27 cellular contexts compared by ENCODE assay signal in the genomic region with DNA sequence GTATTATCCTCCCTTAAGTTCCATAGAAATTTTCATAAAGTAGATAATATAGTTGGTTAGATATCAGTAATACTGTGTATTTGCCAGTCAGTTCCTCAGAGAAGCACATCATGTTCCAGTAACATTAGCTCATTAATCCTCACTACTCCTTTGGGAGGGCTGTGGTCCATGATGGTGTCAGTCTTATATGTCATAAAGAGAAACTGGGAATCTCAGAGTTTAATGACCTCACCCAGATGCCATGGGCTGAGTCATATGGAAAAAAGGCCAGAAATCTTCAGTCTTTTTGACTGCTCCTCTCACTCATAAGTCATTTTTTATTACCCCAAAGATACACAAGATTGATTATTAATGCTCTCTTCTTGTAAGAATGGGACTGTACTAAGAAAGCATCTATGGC.
DNase-seq lines count a peak whose midpoint lies in the region; ATAC-seq, FAIRE-seq and TF ChIP-seq lines count a peak whose summit lies in the region.
"Had no signal": no experiment of that assay in that cellular context is flagged by ENCODE, and none has a peak within 500 bp of the region (broad histone marks: within the 10 kb centered on the region; RNA-seq: fewer than 3 reads in every experiment).

No MANE protein-coding gene starts in this region.

- H3K4me1 ChIP-seq in GM12878 (ENCODE audit: control insufficient read depth, insufficient read depth, low read length), result no peaks in the 10 kb centered on the region
- H3K4me1 ChIP-seq: tibial artery had no signal

- H4K20me1 ChIP-seq in GM12878 (ENCODE audit: control insufficient read depth, insufficient read depth), result no peaks in the 10 kb centered on the region

- H3K9me3 ChIP-seq in GM12878 (replicated peaks; ENCODE audit: control insufficient read depth, insufficient read depth, low read length), result no peaks in the 10 kb centered on the region
- H3K9me3 ChIP-seq: tibial artery had no signal

- ATAC-seq in GM12878 (peak; percentile 34), HG03460 (IDR thresholded peaks at IDR 0.05; ENCODE audit: unreplicated experiment) (no peak)
- ATAC-seq: activated CD8-positive, alpha-beta memory T cell treated with anti-CD3 and anti-CD28 coated beads, Interleukin-2, amount 10 ng/mL, durations not matched to agents 7 days and 5 days had no signal

- SMC1A ChIA-PET in GM12878 (lab: Charles Lee; ENCODE audit: uncharacterized antibody, unreplicated experiment), result no interaction called here

- H3K36me3 ChIP-seq in GM12878 (ENCODE audit: control insufficient read depth in 2 of 2, insufficient read depth in 2 of 2, low read length in 1 of 2), result no peaks in the 10 kb centered on the region
- H3K36me3 ChIP-seq: tibial artery had no signal

- no peak overlapping the region for H2AFZ ChIP-seq in GM12878 (ENCODE audit: control insufficient read depth, low read depth, low read length)

- no peak overlapping the region for H3K4me3 ChIP-seq in GM12878
- H3K4me3 ChIP-seq: tibial artery had no signal

- no peak for TF ChIP-seq POLR2A in GM12878 (IDR thresholded peaks at IDR 0.05; ENCODE audit: low read depth, low read length)

- H3K27me3 Mint-ChIP-seq in activated naive CD8-positive, alpha-beta T cell treated with anti-CD3 and anti-CD28 coated beads for 36 hours, result peaks cover 2% of the 10 kb centered on the region
- no peaks in the 10 kb centered on the region for H3K27me3 Mint-ChIP-seq in activated T-cell treated with anti-CD3 and anti-CD28 coated beads, Interleukin-2, amount 50 U/mL, for 24 hours
- H3K27me3 Mint-ChIP-seq: activated CD8-positive, alpha-beta memory T cell treated with anti-CD3 and anti-CD28 coated beads, Interleukin-2, amount 10 ng/mL, durations not matched to agents 7 days and 5 days; activated naive CD8-positive, alpha-beta T cell treated with anti-CD3 and anti-CD28 coated beads, Interleukin-2, amount 10 ng/mL, durations not matched to agents 7 days and 5 days; dendritic cell treated with granulocyte-macrophage colony-stimulating factor and Interleukin-4, amounts not matched to agents 40 ng/mL and 50 ng/mL, for 4 days; IgD-negative memory B cell had no signal

- DNase-seq in HT1080 (ENCODE audit: low read depth) (peak; percentile 57), GM12878 (ENCODE audit: low read depth, low spot score) (no peak), iris pigment epithelial cell (ENCODE audit: low read depth) (peak; percentile 11), anterior cingulate cortex (lab: John Stamatoyannopoulos, UW) (no peak)
- no peak for DNase-seq in activated naive CD8-positive, alpha-beta T cell treated with anti-CD3 and anti-CD28 coated beads for 36 hours
- no peak for DNase-seq in activated T-cell treated with anti-CD3 and anti-CD28 coated beads, Interleukin-2, amount 50 U/mL, for 24 hours
- DNase-seq: activated CD4-positive, alpha-beta T cell treated with anti-CD3 and anti-CD28 coated beads for 48 hours; activated CD8-positive, alpha-beta memory T cell treated with anti-CD3 and anti-CD28 coated beads, Interleukin-2, amount 10 ng/mL, durations not matched to agents 7 days and 5 days; activated naive CD8-positive, alpha-beta T cell treated with anti-CD3 and anti-CD28 coated beads, Interleukin-2, amount 10 ng/mL, durations not matched to agents 7 days and 5 days; HFFc6; midbrain; MM.1S; NCI-H146; NCI-H2171; NCI-H526 treated with DMSO at 0.1 percent for 48 hours; nephron progenitor cell; posterior cingulate gyrus; Right ventricle myocardium superior; stimulated activated CD4-positive, alpha-beta T cell treated with anti-CD3 and anti-CD28 coated beads, Interleukin-2, amount 100 ng/mL, for 24 hours; stimulated activated naive CD4-positive, alpha-beta T cell treated with Interleukin-2 at 50 U/mL for 16 hours; SW 1271; tibial artery had no signal

- no peaks in the 10 kb centered on the region for H3K27me3 ChIP-seq in GM12878 (replicated peaks in 1 of 2; ENCODE audit: control insufficient read depth in 2 of 2, insufficient read depth in 2 of 2, low read length in 1 of 2)
- H3K27me3 ChIP-seq: tibial artery had no signal

- RAD21 ChIA-PET in GM12878 (lab: Charles Lee; ENCODE audit: unreplicated experiment), result no interaction called here

- POLR2A ChIA-PET in GM12878 (lab: Charles Lee), result no interaction called here

- H3K9ac ChIP-seq in GM12878 (ENCODE audit: control insufficient read depth, insufficient read depth, low read length), result no peak overlapping the region

- TF ChIP-seq RAD21 in GM12878 (IDR thresholded peaks at IDR 0.05; ENCODE audit: insufficient read depth, low read depth, low read length), result no peak

- H3K27ac ChIP-seq in GM12878 (ENCODE audit: control insufficient read depth, insufficient read depth), result no peak overlapping the region
- H3K27ac ChIP-seq: tibial artery had no signal

- H3K36me3 Mint-ChIP-seq in activated naive CD8-positive, alpha-beta T cell treated with anti-CD3 and anti-CD28 coated beads for 36 hours, result no peaks in the 10 kb centered on the region
- H3K36me3 Mint-ChIP-seq in activated T-cell treated with anti-CD3 and anti-CD28 coated beads, Interleukin-2, amount 50 U/mL, for 24 hours (ENCODE audit: low read depth), result no peaks in the 10 kb centered on the region
- H3K36me3 Mint-ChIP-seq: activated CD8-positive, alpha-beta memory T cell treated with anti-CD3 and anti-CD28 coated beads, Interleukin-2, amount 10 ng/mL, durations not matched to agents 7 days and 5 days; activated naive CD8-positive, alpha-beta T cell treated with anti-CD3 and anti-CD28 coated beads, Interleukin-2, amount 10 ng/mL, durations not matched to agents 7 days and 5 days; IgD-negative memory B cell had no signal

- H3K9me3 Mint-ChIP-seq in activated naive CD8-positive, alpha-beta T cell treated with anti-CD3 and anti-CD28 coated beads for 36 hours, result no peaks in the 10 kb centered on the region
- no peaks in the 10 kb centered on the region for H3K9me3 Mint-ChIP-seq in activated T-cell treated with anti-CD3 and anti-CD28 coated beads, Interleukin-2, amount 50 U/mL, for 24 hours
- H3K9me3 Mint-ChIP-seq: activated naive CD8-positive, alpha-beta T cell treated with anti-CD3 and anti-CD28 coated beads, Interleukin-2, amount 10 ng/mL, durations not matched to agents 7 days and 5 days; activated T-helper 2 cell treated with anti-CD3 and anti-CD28 coated beads, Interferon-gamma antibody, Interleukin-2, Interleukin-4, amounts not matched to agents 10 μg/mL and 5 μg/mL and 100 μg/mL, durations not matched to agents 14 hours and 24 hours and 36 hours; dendritic cell treated with granulocyte-macrophage colony-stimulating factor and Interleukin-4, amounts not matched to agents 40 ng/mL and 50 ng/mL, for 4 days; IgD-negative memory B cell; nephron progenitor cell had no signal

- no peaks in the 10 kb centered on the region for H3K79me2 ChIP-seq in GM12878 (ENCODE audit: control insufficient read depth, insufficient read depth, low read length)

- in situ Hi-C loops in GM12878 (cut with MboI), result no loop called here

- no peak for TF ChIP-seq CTCF in GM12878 (IDR thresholded peaks at IDR 0.05 in 2 of 3, conservative IDR thresholded peaks at IDR 0.05 in 1 of 3; ENCODE audit: control insufficient read depth in 2 of 3, extremely low read depth in 1 of 3, insufficient read depth in 1 of 3, low read depth in 3 of 3, low read length in 3 of 3)

- no peak for TF ChIP-seq EP300 in GM12878 (IDR thresholded peaks at IDR 0.05; ENCODE audit: borderline replicate concordance in 1 of 2, control insufficient read depth in 1 of 2, low read depth in 2 of 2, low read length in 2 of 2)

- no peak overlapping the region for H3K4me3 Mint-ChIP-seq in activated naive CD8-positive, alpha-beta T cell treated with anti-CD3 and anti-CD28 coated beads for 36 hours
- H3K4me3 Mint-ChIP-seq in activated T-cell treated with anti-CD3 and anti-CD28 coated beads, Interleukin-2, amount 50 U/mL, for 24 hours, result no peak overlapping the region
- H3K4me3 Mint-ChIP-seq: activated CD8-positive, alpha-beta memory T cell treated with anti-CD3 and anti-CD28 coated beads, Interleukin-2, amount 10 ng/mL, durations not matched to agents 7 days and 5 days; activated naive CD8-positive, alpha-beta T cell treated with anti-CD3 and anti-CD28 coated beads, Interleukin-2, amount 10 ng/mL, durations not matched to agents 7 days and 5 days; B cell; dendritic cell treated with granulocyte-macrophage colony-stimulating factor and Interleukin-4, amounts not matched to agents 40 ng/mL and 50 ng/mL, for 4 days; HFFc6; IgD-negative memory B cell; nephron progenitor cell had no signal

- BruUV-seq in GM12878 (replicated peaks; lab: Mats Ljungman, UMichigan), result no TSS peak

- H3K4me1 Mint-ChIP-seq in activated naive CD8-positive, alpha-beta T cell treated with anti-CD3 and anti-CD28 coated beads for 36 hours, result no peaks in the 10 kb centered on the region
- H3K4me1 Mint-ChIP-seq in activated T-cell treated with anti-CD3 and anti-CD28 coated beads, Interleukin-2, amount 50 U/mL, for 24 hours (ENCODE audit: low read depth), result no peaks in the 10 kb centered on the region
- H3K4me1 Mint-ChIP-seq: activated CD8-positive, alpha-beta memory T cell treated with anti-CD3 and anti-CD28 coated beads, Interleukin-2, amount 10 ng/mL, durations not matched to agents 7 days and 5 days; activated naive CD8-positive, alpha-beta T cell treated with anti-CD3 and anti-CD28 coated beads, Interleukin-2, amount 10 ng/mL, durations not matched to agents 7 days and 5 days; B cell; IgD-negative memory B cell; nephron progenitor cell had no signal

- no peak overlapping the region for H3K4me2 ChIP-seq in GM12878 (ENCODE audit: control insufficient read depth, insufficient read depth)

- CTCF ChIA-PET in GM12878 (lab: Yijun Ruan, JAX), result no interaction called here

- H3K27ac Mint-ChIP-seq in activated naive CD8-positive, alpha-beta T cell treated with anti-CD3 and anti-CD28 coated beads for 36 hours, result no peak overlapping the region
- no peak overlapping the region for H3K27ac Mint-ChIP-seq in activated T-cell treated with anti-CD3 and anti-CD28 coated beads, Interleukin-2, amount 50 U/mL, for 24 hours
- H3K27ac Mint-ChIP-seq: activated CD8-positive, alpha-beta memory T cell treated with anti-CD3 and anti-CD28 coated beads, Interleukin-2, amount 10 ng/mL, durations not matched to agents 7 days and 5 days; activated naive CD8-positive, alpha-beta T cell treated with anti-CD3 and anti-CD28 coated beads, Interleukin-2, amount 10 ng/mL, durations not matched to agents 7 days and 5 days; activated T-helper 2 cell treated with anti-CD3 and anti-CD28 coated beads, Interferon-gamma antibody, Interleukin-2, Interleukin-4, amounts not matched to agents 10 μg/mL and 5 μg/mL and 100 μg/mL, durations not matched to agents 14 hours and 24 hours and 36 hours; B cell; dendritic cell treated with granulocyte-macrophage colony-stimulating factor and Interleukin-4, amounts not matched to agents 40 ng/mL and 50 ng/mL, for 4 days; HFFc6; IgD-negative memory B cell; nephron progenitor cell had no signal

- intact Hi-C loops in GM12878 (cut with micrococcal nuclease; ENCODE audit: unreplicated experiment), result no loop called here

- FAIRE-seq in GM12878 (lab: Jason Lieb, UNC), result no peak

TF ChIP-seq in GM12878, 131 proteins besides CTCF, POLR2A, EP300 and RAD21 (continues in another document):
- TF ChIP-seq STAT3 (IDR thresholded peaks at IDR 0.05; ENCODE audit: low read depth, low read length), result no peak

Comparison
In these comparisons a context has a peak if more than half of its experiments do, and no peak if none do; other contexts are left out.
1. DNase-seq: peak in HT1080 (single experiment) and iris pigment epithelial cell (single experiment); none in GM12878 (single experiment), activated naive CD8-positive, alpha-beta T cell treated with anti-CD3 and anti-CD28 coated beads for 36 hours (single experiment), anterior cingulate cortex (0 of 58) and activated T-cell treated with anti-CD3 and anti-CD28 coated beads, Interleukin-2, amount 50 U/mL, for 24 hours (single experiment).